ENCODE assay signal across 1 cellular context in the genomic region with DNA sequence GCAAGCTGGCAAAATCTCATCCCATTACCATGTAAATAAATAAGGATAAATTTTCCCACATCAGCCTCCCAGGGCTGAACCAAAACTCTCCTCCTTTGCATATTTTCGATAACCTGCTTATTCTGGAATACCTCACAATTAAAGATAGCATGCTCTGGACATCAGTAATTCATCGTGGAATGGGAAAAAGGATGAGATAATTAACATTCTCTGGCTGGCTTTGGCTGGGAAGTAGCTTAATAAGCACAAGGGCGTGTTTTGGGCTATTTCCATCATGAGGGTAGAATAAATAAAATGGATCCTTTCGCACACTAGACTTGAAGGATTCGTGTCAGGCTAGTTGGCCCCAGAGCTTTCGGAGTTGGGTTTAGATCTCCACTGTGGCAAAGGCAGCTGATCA.
TF ChIP-seq lines count a peak whose summit lies in the region.

No MANE protein-coding gene starts in this region.

TF ChIP-seq in GM23338, 12 proteins besides CTCF, POLR2A, EP300 and RAD21 (continued from another document):
- TF ChIP-seq ETS1 (IDR thresholded peaks at IDR 0.05) (no peak), POLR2AphosphoS5 (IDR thresholded peaks at IDR 0.05; ENCODE audit: low read depth) (no peak), EZH2phosphoT487 (IDR thresholded peaks at IDR 0.05; ENCODE audit: unreplicated experiment) (no peak), CREB1 (CRISPR knock-in tag; IDR thresholded peaks at IDR 0.05; ENCODE audit: low read depth) (no peak), JUNB (IDR thresholded peaks at IDR 0.05; ENCODE audit: unreplicated experiment) (no peak), ZNF331 (CRISPR knock-in tag; IDR thresholded peaks at IDR 0.05; ENCODE audit: low read depth) (no peak), ZNF114 (CRISPR knock-in tag; IDR thresholded peaks at IDR 0.05) (no peak)
- TF ChIP-seq, protein P1, sequence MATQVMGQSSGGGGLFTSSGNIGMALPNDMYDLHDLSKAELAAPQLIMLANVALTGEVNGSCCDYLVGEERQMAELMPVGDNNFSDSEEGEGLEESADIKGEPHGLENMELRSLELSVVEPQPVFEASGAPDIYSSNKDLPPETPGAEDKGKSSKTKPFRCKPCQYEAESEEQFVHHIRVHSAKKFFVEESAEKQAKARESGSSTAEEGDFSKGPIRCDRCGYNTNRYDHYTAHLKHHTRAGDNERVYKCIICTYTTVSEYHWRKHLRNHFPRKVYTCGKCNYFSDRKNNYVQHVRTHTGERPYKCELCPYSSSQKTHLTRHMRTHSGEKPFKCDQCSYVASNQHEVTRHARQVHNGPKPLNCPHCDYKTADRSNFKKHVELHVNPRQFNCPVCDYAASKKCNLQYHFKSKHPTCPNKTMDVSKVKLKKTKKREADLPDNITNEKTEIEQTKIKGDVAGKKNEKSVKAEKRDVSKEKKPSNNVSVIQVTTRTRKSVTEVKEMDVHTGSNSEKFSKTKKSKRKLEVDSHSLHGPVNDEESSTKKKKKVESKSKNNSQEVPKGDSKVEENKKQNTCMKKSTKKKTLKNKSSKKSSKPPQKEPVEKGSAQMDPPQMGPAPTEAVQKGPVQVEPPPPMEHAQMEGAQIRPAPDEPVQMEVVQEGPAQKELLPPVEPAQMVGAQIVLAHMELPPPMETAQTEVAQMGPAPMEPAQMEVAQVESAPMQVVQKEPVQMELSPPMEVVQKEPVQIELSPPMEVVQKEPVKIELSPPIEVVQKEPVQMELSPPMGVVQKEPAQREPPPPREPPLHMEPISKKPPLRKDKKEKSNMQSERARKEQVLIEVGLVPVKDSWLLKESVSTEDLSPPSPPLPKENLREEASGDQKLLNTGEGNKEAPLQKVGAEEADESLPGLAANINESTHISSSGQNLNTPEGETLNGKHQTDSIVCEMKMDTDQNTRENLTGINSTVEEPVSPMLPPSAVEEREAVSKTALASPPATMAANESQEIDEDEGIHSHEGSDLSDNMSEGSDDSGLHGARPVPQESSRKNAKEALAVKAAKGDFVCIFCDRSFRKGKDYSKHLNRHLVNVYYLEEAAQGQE (IDR thresholded peaks at IDR 0.05; ENCODE audit: unreplicated experiment) = no peak
- TF ChIP-seq, protein P2, sequence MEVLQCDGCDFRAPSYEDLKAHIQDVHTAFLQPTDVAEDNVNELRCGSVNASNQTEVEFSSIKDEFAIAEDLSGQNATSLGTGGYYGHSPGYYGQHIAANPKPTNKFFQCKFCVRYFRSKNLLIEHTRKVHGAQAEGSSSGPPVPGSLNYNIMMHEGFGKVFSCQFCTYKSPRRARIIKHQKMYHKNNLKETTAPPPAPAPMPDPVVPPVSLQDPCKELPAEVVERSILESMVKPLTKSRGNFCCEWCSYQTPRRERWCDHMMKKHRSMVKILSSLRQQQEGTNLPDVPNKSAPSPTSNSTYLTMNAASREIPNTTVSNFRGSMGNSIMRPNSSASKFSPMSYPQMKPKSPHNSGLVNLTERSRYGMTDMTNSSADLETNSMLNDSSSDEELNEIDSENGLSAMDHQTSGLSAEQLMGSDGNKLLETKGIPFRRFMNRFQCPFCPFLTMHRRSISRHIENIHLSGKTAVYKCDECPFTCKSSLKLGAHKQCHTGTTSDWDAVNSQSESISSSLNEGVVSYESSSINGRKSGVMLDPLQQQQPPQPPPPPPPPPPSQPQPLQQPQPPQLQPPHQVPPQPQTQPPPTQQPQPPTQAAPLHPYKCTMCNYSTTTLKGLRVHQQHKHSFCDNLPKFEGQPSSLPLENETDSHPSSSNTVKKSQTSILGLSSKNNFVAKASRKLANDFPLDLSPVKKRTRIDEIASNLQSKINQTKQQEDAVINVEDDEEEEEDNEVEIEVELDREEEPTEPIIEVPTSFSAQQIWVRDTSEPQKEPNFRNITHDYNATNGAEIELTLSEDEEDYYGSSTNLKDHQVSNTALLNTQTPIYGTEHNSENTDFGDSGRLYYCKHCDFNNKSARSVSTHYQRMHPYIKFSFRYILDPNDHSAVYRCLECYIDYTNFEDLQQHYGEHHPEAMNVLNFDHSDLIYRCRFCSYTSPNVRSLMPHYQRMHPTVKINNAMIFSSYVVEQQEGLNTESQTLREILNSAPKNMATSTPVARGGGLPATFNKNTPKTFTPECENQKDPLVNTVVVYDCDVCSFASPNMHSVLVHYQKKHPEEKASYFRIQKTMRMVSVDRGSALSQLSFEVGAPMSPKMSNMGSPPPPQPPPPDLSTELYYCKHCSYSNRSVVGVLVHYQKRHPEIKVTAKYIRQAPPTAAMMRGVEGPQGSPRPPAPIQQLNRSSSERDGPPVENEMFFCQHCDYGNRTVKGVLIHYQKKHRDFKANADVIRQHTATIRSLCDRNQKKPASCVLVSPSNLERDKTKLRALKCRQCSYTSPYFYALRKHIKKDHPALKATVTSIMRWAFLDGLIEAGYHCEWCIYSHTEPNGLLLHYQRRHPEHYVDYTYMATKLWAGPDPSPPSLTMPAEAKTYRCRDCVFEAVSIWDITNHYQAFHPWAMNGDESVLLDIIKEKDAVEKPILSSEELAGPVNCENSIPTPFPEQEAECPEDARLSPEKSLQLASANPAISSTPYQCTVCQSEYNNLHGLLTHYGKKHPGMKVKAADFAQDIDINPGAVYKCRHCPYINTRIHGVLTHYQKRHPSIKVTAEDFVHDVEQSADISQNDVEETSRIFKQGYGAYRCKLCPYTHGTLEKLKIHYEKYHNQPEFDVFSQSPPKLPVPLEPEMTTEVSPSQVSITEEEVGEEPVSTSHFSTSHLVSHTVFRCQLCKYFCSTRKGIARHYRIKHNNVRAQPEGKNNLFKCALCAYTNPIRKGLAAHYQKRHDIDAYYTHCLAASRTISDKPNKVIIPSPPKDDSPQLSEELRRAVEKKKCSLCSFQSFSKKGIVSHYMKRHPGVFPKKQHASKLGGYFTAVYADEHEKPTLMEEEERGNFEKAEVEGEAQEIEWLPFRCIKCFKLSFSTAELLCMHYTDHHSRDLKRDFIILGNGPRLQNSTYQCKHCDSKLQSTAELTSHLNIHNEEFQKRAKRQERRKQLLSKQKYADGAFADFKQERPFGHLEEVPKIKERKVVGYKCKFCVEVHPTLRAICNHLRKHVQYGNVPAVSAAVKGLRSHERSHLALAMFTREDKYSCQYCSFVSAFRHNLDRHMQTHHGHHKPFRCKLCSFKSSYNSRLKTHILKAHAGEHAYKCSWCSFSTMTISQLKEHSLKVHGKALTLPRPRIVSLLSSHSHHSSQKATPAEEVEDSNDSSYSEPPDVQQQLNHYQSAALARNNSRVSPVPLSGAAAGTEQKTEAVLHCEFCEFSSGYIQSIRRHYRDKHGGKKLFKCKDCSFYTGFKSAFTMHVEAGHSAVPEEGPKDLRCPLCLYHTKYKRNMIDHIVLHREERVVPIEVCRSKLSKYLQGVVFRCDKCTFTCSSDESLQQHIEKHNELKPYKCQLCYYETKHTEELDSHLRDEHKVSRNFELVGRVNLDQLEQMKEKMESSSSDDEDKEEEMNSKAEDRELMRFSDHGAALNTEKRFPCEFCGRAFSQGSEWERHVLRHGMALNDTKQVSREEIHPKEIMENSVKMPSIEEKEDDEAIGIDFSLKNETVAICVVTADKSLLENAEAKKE (CRISPR knock-in tag; IDR thresholded peaks at IDR 0.05) = no peak
TF ChIP-seq in GM23338: peak in this region for 0.
